In the genomic region with DNA sequence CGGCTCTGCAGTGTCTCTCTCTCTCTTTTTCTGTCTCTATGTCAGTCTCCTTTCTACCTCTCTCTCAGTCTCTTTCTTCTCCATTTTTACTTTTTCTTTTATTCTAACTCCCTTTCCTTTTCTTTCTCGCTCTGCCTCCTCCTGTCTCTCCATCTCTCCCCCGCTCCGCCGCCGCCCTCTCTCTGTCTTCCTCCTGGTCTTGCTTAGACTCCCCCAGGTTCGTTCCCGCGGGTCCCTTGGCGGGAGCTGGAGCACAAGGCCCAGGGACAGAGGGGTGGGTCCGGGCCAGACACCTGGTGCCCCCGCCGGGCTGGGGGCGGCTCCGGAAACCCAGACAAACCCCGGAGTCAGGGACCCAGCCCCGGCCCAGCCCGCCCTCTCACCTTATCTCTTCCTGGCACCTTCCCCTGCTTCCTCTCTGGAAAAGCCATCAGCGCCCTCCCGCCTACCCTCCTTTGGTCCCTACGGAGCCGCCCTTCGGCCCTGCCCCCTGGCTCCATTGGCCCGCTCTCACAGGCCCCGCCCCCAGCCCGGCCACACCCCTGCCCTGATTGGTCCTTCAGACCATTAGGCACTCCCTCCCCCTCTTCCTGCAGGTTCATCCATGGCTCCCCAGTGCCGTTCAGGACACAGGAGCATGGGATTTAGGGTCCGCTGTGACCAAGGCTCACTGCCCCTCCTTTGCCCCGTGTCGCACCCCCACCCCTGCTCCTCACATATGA, we compare ENCODE assay signal across 1 cellular context.
A peak's percentile ranks its signal among the peaks of the same experiment; 100 is the strongest.
TF ChIP-seq lines count a peak whose summit lies in the region.

No MANE protein-coding gene starts in this region.

TF ChIP-seq in K562, 482 proteins besides CTCF, POLR2A, EP300 and RAD21 (continued from another document and continues in another):
- TF ChIP-seq, protein P1, sequence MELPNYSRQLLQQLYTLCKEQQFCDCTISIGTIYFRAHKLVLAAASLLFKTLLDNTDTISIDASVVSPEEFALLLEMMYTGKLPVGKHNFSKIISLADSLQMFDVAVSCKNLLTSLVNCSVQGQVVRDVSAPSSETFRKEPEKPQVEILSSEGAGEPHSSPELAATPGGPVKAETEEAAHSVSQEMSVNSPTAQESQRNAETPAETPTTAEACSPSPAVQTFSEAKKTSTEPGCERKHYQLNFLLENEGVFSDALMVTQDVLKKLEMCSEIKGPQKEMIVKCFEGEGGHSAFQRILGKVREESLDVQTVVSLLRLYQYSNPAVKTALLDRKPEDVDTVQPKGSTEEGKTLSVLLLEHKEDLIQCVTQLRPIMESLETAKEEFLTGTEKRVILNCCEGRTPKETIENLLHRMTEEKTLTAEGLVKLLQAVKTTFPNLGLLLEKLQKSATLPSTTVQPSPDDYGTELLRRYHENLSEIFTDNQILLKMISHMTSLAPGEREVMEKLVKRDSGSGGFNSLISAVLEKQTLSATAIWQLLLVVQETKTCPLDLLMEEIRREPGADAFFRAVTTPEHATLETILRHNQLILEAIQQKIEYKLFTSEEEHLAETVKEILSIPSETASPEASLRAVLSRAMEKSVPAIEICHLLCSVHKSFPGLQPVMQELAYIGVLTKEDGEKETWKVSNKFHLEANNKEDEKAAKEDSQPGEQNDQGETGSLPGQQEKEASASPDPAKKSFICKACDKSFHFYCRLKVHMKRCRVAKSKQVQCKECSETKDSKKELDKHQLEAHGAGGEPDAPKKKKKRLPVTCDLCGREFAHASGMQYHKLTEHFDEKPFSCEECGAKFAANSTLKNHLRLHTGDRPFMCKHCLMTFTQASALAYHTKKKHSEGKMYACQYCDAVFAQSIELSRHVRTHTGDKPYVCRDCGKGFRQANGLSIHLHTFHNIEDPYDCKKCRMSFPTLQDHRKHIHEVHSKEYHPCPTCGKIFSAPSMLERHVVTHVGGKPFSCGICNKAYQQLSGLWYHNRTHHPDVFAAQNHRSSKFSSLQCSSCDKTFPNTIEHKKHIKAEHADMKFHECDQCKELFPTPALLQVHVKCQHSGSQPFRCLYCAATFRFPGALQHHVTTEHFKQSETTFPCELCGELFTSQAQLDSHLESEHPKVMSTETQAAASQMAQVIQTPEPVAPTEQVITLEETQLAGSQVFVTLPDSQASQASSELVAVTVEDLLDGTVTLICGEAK (IDR thresholded peaks at IDR 0.05): peak; percentile 22; the same call in 1 of the 2 replicates
- TF ChIP-seq, protein P1 (CRISPR knock-in tag; IDR thresholded peaks at IDR 0.05): no peak
- TF ChIP-seq DACH1 (IDR thresholded peaks at IDR 0.05; ENCODE audit: partially characterized antibody) (peak; percentile 18), ETV5 (CRISPR knock-in tag; IDR thresholded peaks at IDR 0.05; ENCODE audit: low read depth) (peak; percentile 88), NKRF (IDR thresholded peaks at IDR 0.05; ENCODE audit: borderline replicate concordance) (peak; percentile 44; the same call in 1 of the 2 replicates), SAP30 (IDR thresholded peaks at IDR 0.05; ENCODE audit: borderline replicate concordance, insufficient read depth, low read depth, low read length, poor library complexity, severe bottlenecking) (peak; percentile 56), FOXM1 (IDR thresholded peaks at IDR 0.05; ENCODE audit: low read depth) (0 out of 2 replicates have a peak, but pooled peaks have one; percentile 23), FOXM1 (CRISPR knock-in tag; IDR thresholded peaks at IDR 0.05; ENCODE audit: low read depth) (no peak), RB1 (IDR thresholded peaks at IDR 0.05; ENCODE audit: low read depth) (peak; percentile 48; the same call in 1 of the 2 replicates), TOE1 (IDR thresholded peaks at IDR 0.05; ENCODE audit: borderline replicate concordance) (peak; percentile 35; the same call in 1 of the 2 replicates), TOE1 (CRISPR knock-in tag; IDR thresholded peaks at IDR 0.05; ENCODE audit: borderline replicate concordance, low read depth) (no peak), CBX1 (IDR thresholded peaks at IDR 0.05; ENCODE audit: low read depth) (peak; percentile 88), ZNF699 (CRISPR knock-in tag; IDR thresholded peaks at IDR 0.05; ENCODE audit: insufficient replicate concordance) (no peak), SMAD1 (IDR thresholded peaks at IDR 0.05; ENCODE audit: low read depth, low read length, partially characterized antibody) (peak; percentile 48), RCOR1 (IDR thresholded peaks at IDR 0.05; ENCODE audit: borderline replicate concordance in 1 of 2, low read depth in 2 of 2, low read length in 2 of 2) (peak in 1 of 2 experiments; percentile 90; a peak in 3 of 4 replicates), BCOR (IDR thresholded peaks at IDR 0.05) (peak; percentile 96), HINFP (tag; conservative IDR thresholded peaks at IDR 0.05; ENCODE audit: low read depth) (0 out of 2 replicates have a peak, but pooled peaks have one; percentile 7), RFX1 (IDR thresholded peaks at IDR 0.05) (no peak), GATA2 (CRISPR knock-in tag; IDR thresholded peaks at IDR 0.05) (peak; percentile 52; the same call in 1 of the 2 replicates), STAT5A (IDR thresholded peaks at IDR 0.05; ENCODE audit: borderline replicate concordance, low read length) (peak; percentile 37; the same call in 1 of the 2 replicates), POLR2G (IDR thresholded peaks at IDR 0.05; ENCODE audit: low read depth, low read length) (peak; percentile 74), CBFA2T3 (IDR thresholded peaks at IDR 0.05) (peak; percentile 89), ADNP (tag; IDR thresholded peaks at IDR 0.05) (peak; percentile 58; the same call in 1 of the 2 replicates), ZMIZ1 (IDR thresholded peaks at IDR 0.05; ENCODE audit: low read depth in 2 of 2, low read length in 2 of 2) (peak; percentile 13 to 82; a peak in 1 of 4 replicates), PHF20 (IDR thresholded peaks at IDR 0.05; ENCODE audit: partially characterized antibody) (peak; percentile 39), SP1 (CRISPR knock-in tag; IDR thresholded peaks at IDR 0.05) (peak; percentile 42; the same call in 1 of the 2 replicates), HDAC3 (IDR thresholded peaks at IDR 0.05; ENCODE audit: borderline replicate concordance, partially characterized antibody) (peak; percentile 56)
- TF ChIP-seq, protein P2, sequence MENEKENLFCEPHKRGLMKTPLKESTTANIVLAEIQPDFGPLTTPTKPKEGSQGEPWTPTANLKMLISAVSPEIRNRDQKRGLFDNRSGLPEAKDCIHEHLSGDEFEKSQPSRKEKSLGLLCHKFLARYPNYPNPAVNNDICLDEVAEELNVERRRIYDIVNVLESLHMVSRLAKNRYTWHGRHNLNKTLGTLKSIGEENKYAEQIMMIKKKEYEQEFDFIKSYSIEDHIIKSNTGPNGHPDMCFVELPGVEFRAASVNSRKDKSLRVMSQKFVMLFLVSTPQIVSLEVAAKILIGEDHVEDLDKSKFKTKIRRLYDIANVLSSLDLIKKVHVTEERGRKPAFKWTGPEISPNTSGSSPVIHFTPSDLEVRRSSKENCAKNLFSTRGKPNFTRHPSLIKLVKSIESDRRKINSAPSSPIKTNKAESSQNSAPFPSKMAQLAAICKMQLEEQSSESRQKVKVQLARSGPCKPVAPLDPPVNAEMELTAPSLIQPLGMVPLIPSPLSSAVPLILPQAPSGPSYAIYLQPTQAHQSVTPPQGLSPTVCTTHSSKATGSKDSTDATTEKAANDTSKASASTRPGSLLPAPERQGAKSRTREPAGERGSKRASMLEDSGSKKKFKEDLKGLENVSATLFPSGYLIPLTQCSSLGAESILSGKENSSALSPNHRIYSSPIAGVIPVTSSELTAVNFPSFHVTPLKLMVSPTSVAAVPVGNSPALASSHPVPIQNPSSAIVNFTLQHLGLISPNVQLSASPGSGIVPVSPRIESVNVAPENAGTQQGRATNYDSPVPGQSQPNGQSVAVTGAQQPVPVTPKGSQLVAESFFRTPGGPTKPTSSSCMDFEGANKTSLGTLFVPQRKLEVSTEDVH (IDR thresholded peaks at IDR 0.05; ENCODE audit: low read depth, partially characterized antibody): peak; percentile 85
- TF ChIP-seq, protein P3, sequence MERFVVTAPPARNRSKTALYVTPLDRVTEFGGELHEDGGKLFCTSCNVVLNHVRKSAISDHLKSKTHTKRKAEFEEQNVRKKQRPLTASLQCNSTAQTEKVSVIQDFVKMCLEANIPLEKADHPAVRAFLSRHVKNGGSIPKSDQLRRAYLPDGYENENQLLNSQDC (CRISPR knock-in tag; IDR thresholded peaks at IDR 0.05): no peak
- TF ChIP-seq, protein P4, sequence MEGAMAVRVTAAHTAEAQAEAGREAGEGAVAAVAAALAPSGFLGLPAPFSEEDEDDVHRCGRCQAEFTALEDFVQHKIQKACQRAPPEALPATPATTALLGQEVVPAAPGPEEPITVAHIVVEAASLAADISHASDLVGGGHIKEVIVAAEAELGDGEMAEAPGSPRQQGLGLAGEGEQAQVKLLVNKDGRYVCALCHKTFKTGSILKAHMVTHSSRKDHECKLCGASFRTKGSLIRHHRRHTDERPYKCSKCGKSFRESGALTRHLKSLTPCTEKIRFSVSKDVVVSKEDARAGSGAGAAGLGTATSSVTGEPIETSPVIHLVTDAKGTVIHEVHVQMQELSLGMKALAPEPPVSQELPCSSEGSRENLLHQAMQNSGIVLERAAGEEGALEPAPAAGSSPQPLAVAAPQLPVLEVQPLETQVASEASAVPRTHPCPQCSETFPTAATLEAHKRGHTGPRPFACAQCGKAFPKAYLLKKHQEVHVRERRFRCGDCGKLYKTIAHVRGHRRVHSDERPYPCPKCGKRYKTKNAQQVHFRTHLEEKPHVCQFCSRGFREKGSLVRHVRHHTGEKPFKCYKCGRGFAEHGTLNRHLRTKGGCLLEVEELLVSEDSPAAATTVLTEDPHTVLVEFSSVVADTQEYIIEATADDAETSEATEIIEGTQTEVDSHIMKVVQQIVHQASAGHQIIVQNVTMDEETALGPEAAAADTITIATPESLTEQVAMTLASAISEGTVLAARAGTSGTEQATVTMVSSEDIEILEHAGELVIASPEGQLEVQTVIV (CRISPR knock-in tag; IDR thresholded peaks at IDR 0.05; ENCODE audit: borderline replicate concordance): no peak
